In the genomic region with DNA sequence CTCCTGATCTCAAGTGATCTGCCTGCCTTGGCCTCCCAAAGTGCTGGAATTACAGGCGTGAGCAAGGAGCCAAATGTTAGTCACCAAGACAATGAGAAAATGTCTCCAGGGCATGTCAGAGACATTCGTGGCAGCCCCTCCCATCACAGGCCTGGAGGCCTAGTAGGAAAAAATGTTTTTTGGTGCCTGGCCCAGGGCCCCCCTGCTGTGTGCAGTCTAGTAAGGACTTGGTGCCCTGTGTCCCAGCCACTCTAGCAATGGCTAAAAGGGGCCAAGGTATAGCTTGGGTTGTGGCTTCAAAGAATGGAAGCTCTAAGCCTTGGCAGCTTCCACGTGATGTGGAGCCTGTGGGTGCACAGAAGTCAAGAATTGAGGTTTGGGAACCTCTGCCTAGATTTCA, we compare ENCODE assay signal across 23 cellular contexts. TPM values are rescaled to one million over a fixed set of nuclear protein-coding genes. Genes with fewer than 3 reads are reported as not detected.
"Had no signal": no experiment of that assay in that cellular context is flagged by ENCODE, and none has a peak within 500 bp of the region (broad histone marks: within the 10 kb centered on the region; RNA-seq: fewer than 3 reads in every experiment).

No MANE protein-coding gene starts in this region.

- H2AFZ ChIP-seq: hepatocyte had no signal

- H3K36me3 ChIP-seq: esophagus muscularis mucosa, gastroesophageal sphincter, heart left ventricle, left lung, lower lobe of right lung had no signal

- H3K27me3 ChIP-seq: dorsolateral prefrontal cortex, esophagus muscularis mucosa, foreskin keratinocyte, gastroesophageal sphincter, heart left ventricle, hepatocyte, left lung had no signal

- H3K4me3 ChIP-seq: coronary artery, dorsolateral prefrontal cortex, esophagus muscularis mucosa, gastroesophageal sphincter, heart left ventricle, hepatocyte, left lung, lower lobe of right lung, mucosa of descending colon had no signal

- ATAC-seq: foreskin keratinocyte, gastroesophageal sphincter, heart left ventricle, left cardiac atrium, left lung, left ventricle myocardium superior, lower lobe of right lung, mucosa of descending colon had no signal

- H3K27ac ChIP-seq: coronary artery, dorsolateral prefrontal cortex, esophagus muscularis mucosa, foreskin keratinocyte, gastroesophageal sphincter, heart left ventricle, hepatocyte, left lung, lower lobe of right lung had no signal

- H3K79me2 ChIP-seq: hepatocyte had no signal

- DNase-seq: dermis blood vessel endothelial cell; dorsolateral prefrontal cortex; effector CD4-positive, alpha-beta T cell; effector memory CD4-positive, alpha-beta T cell; foreskin keratinocyte; heart left ventricle; hypothalamus; left cardiac atrium; left lung; left ventricle myocardium superior; lower lobe of right lung; mesenchymal stem cell; mucosa of descending colon; naive B cell had no signal

- H3K4me2 ChIP-seq: hepatocyte had no signal

- FAIRE-seq: endothelial cell of umbilical vein, frontal cortex, islet of Langerhans, keratinocyte had no signal

- H3K4me1 ChIP-seq: esophagus muscularis mucosa, foreskin keratinocyte, gastroesophageal sphincter, heart left ventricle, left lung, lower lobe of right lung had no signal

RNA-seq across cellular contexts. Expression of a gene that starts 36.4 kb away (rescaled TPM):
- total RNA-seq: myocyte had no signal
